Comparison of ENCODE assay signal across 22 cellular contexts in the genomic region with DNA sequence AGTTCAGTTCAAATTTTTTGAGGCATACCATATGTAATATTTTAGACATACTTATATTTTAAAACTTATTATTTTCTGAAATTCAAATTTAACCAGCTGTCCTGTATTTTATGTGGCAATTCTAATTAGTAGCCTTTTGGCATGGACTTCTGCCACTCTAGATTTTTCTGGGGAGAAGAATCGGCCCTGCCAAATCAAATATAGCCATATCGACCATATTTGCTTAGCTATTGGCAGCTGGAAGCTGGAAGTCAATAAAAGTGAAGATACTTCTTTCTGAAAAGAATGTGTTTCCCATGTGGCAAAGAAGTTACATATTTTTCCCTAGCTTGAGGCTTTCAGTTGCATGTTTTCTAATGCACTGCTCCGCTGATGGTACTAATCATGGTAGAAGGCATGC. TPM values are rescaled to one million over a fixed set of nuclear protein-coding genes. Genes with fewer than 3 reads are reported as not detected.
"Had no signal": no experiment of that assay in that cellular context is flagged by ENCODE, and none has a peak within 500 bp of the region (broad histone marks: within the 10 kb centered on the region; RNA-seq: fewer than 3 reads in every experiment).

No MANE protein-coding gene starts in this region.

- H3K27ac ChIP-seq: RWPE1 had no signal

- DNase-seq: IMR-90; Karpas-422; KG1; MM.1S; NCI-H1105 treated with DMSO at 0.1 percent for 48 hours; NCI-H1417 treated with DMSO at 0.1 percent for 48 hours; NCI-H146; NCI-H1694 treated with DMSO at 0.1 percent for 48 hours; NCI-H1930; NCI-H2171 treated with DMSO at 0.1 percent for 48 hours; NCI-H345; NCI-H524; NCI-H526 treated with DMSO at 0.1 percent for 48 hours; NCI-H748 treated with DMSO at 0.1 percent for 48 hours; NK-92 treated with Interleukin-12 subunit alpha and Interleukin-12 subunit beta, amount 100 ng/mL, for 24 hours; PC-3; SHP77; SK-N-SH; SW 1271 had no signal

- ATAC-seq: Panc1, PC-3 had no signal

- H3K9ac ChIP-seq: SK-N-SH had no signal

- H3K9me3 ChIP-seq: SK-N-SH had no signal

RNA-seq across cellular contexts. Expression of a gene that starts 9.4 kb away (rescaled TPM):
- total RNA-seq: HT-29 had no signal
